Comparison of ENCODE assay signal across 12 cellular contexts in the genomic region with DNA sequence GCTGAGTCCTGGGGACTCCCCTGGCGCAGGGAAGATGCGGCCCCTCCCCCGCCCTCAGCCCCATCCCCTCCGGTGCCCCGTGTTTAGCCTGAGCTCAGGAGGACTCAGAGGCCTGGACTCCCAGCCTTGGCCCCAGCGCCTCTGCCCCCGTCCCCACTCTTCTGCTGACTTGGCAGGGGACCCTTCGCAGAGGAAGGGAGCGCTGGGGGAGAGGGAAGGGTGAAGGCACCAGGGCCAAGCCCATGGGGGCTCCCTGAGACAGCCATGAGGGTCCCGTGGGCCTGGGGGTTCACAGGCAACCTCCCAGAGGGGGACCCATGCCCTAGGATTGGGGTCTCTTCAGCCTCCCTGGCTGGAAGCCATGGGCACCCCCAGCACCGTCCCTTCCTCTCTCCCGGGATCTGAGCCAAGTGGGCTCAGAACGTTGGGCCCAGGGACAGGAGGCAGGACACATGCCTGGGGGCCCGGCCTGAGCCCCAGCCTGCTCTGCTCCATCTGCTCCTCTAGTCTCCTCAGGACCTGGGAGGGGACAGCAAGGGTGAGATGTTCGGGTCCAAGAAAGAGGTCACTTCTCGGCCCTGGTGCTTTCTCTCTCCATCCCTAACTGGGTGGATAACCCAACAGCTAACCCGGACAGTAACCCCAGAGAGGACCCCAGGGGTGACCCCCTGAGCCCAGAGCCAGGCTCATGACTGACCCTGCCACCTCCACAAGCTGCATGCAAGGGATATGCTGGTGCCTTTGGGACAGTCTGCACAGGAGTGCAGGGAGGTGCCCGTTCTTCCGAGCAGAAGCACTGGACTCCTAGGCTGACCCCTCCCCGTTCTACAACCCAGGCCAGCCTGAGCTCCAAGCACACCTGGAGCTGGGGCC. TPM values are rescaled to one million over a fixed set of nuclear protein-coding genes. Genes with fewer than 3 reads are reported as not detected.
DNase-seq lines count a peak whose midpoint lies in the region; ATAC-seq, FAIRE-seq and TF ChIP-seq lines count a peak whose summit lies in the region.
"Had no signal": no experiment of that assay in that cellular context is flagged by ENCODE, and none has a peak within 500 bp of the region (broad histone marks: within the 10 kb centered on the region; RNA-seq: fewer than 3 reads in every experiment).

No MANE protein-coding gene starts in this region.

- no peak for TF ChIP-seq CTCF in pancreas (IDR thresholded peaks at IDR 0.05)

- H3K4me1 ChIP-seq in HUES48 (ENCODE audit: control insufficient read depth, insufficient read depth, low read length) (no peaks in the 10 kb centered on the region), right cardiac atrium (ENCODE audit: control insufficient read depth, insufficient read depth, low read length) (peaks cover 2% of the 10 kb centered on the region), pancreas (peaks cover 0 to 4% (median 0%) of the 10 kb centered on the region in 3 donors)

- DNase-seq in T-helper 2 cell treated with Interferon-gamma antibody and Interleukin-4, amounts not matched to agents 5 μg/mL and 100 μg/mL, for 36 hours (ENCODE audit: low spot score) = no peak
- DNase-seq in T-helper 2 cell (no peak), right cardiac atrium (peak in 1 of 3 donors; percentile 47), pancreas (peak in 4 of 6 donors; percentile 13 to 72 (median 29)), NCI-H2171 (lab: John Stamatoyannopoulos, UW) (no peak), HTR-8/SVneo (ENCODE audit: insufficient read length, low spot score) (no peak)
- DNase-seq in stimulated activated CD4-positive, alpha-beta T cell treated with anti-CD3 and anti-CD28 coated beads, Interleukin-12 subunit alpha, Interleukin-12 subunit beta, amount 100 ng/mL, for 4 hours = no peak
- DNase-seq: erythroblast; NCI-H1436; stimulated activated CD4-positive, alpha-beta T cell treated with anti-CD3 and anti-CD28 coated beads, Interleukin-2, amount 100 ng/mL, for 48 hours had no signal

- WGBS in right cardiac atrium = 25% methylated on average over 20 of the region's 20 CpGs
- WGBS in pancreas, 2 donors = 51 to 70% methylated on average over 12 to 20 of the region's 20 CpGs

- peak overlapping the region; percentile 12 for H3K4me3 Mint-ChIP-seq in T-helper 2 cell treated with Interferon-gamma antibody and Interleukin-4, amounts not matched to agents 5 μg/mL and 100 μg/mL, for 36 hours

- H3K9me3 ChIP-seq in HUES48 (ENCODE audit: control insufficient read depth, insufficient read depth, low read length) (no peaks in the 10 kb centered on the region), right cardiac atrium (ENCODE audit: control insufficient read depth, low read length) (no peaks in the 10 kb centered on the region), pancreas (no peaks in the 10 kb centered on the region)

- H3K27ac Mint-ChIP-seq in T-helper 2 cell treated with Interferon-gamma antibody and Interleukin-4, amounts not matched to agents 5 μg/mL and 100 μg/mL, for 36 hours = no peak overlapping the region

- FAIRE-seq in pancreas (lab: Jason Lieb, UNC) = no peak
- FAIRE-seq in HTR-8/SVneo (lab: Jason Lieb, UNC) = no peak

- H3K27me3 Mint-ChIP-seq in T-helper 2 cell treated with Interferon-gamma antibody and Interleukin-4, amounts not matched to agents 5 μg/mL and 100 μg/mL, for 36 hours (ENCODE audit: low read depth) = peaks cover 27% of the 10 kb centered on the region

- peak overlapping the region; percentile 9; the same call in 1 of the 2 replicates for H3K4me3 ChIP-seq in HUES48 (ENCODE audit: low read depth, low read length)
- H3K4me3 ChIP-seq in right cardiac atrium (ENCODE audit: low read length) = peak overlapping the region; percentile 15
- no peak overlapping the region for H3K4me3 ChIP-seq in pancreas

- H3K36me3 Mint-ChIP-seq in T-helper 2 cell treated with Interferon-gamma antibody and Interleukin-4, amounts not matched to agents 5 μg/mL and 100 μg/mL, for 36 hours (ENCODE audit: low read depth) = peaks cover 2% of the 10 kb centered on the region

- H3K36me3 ChIP-seq in HUES48 (ENCODE audit: control insufficient read depth, insufficient read depth, low read length) = no peaks in the 10 kb centered on the region
- no peaks in the 10 kb centered on the region for H3K36me3 ChIP-seq in pancreas

- ATAC-seq in right cardiac atrium (no peak), pancreas (no peak)

- H3K9me3 Mint-ChIP-seq in T-helper 2 cell treated with Interferon-gamma antibody and Interleukin-4, amounts not matched to agents 5 μg/mL and 100 μg/mL, for 36 hours = no peaks in the 10 kb centered on the region

- intact Hi-C loops in right cardiac atrium (cut with DNase I) (no loop called here), pancreas (cut with DNase I) (no loop called here)

- H3K27me3 ChIP-seq in HUES48 (ENCODE audit: control insufficient read depth, insufficient read depth, low read length) (peaks cover 58% of the 10 kb centered on the region), right cardiac atrium (ENCODE audit: control insufficient read depth, insufficient read depth) (no peaks in the 10 kb centered on the region), pancreas (peaks cover 0 to 17% (median 5%) of the 10 kb centered on the region in 4 donors)

- H3K9ac ChIP-seq in HUES48 (ENCODE audit: low read depth, low read length) = no peak overlapping the region

- no peaks in the 10 kb centered on the region for H3K4me1 Mint-ChIP-seq in T-helper 2 cell treated with Interferon-gamma antibody and Interleukin-4, amounts not matched to agents 5 μg/mL and 100 μg/mL, for 36 hours (ENCODE audit: low read depth)

- H3K27ac ChIP-seq in HUES48 (ENCODE audit: low read depth, low read length) (no peak overlapping the region), right cardiac atrium (ENCODE audit: low read length) (no peak overlapping the region), pancreas (no peak overlapping the region)

RNA-seq across cellular contexts. Expression of gene CPLX1, which starts 1.5 kb away (rescaled TPM):
- total RNA-seq in right cardiac atrium (1 to 10 TPM; 2.1 to 9.3 (median 4.5) TPM), pancreas (1 to 10 TPM in 3 of 6 donors, under 1 TPM in 3; 0.51 to 1.8 (median 0.89) TPM)
- polyA plus RNA-seq in right cardiac atrium (7.2 TPM), pancreas (1 to 10 TPM; 6.3 to 7.7 TPM)
- polyA plus RNA-seq: AG04450 had no signal

Comparison
In these comparisons a context has a peak if more than half of its experiments do, and no peak if none do; other contexts are left out.
1. DNase-seq: peak in pancreas (4 of 6); none in T-helper 2 cell treated with Interferon-gamma antibody and Interleukin-4, amounts not matched to agents 5 μg/mL and 100 μg/mL, for 36 hours (single experiment), T-helper 2 cell (0 of 5), NCI-H2171 (single experiment), HTR-8/SVneo (single experiment) and stimulated activated CD4-positive, alpha-beta T cell treated with anti-CD3 and anti-CD28 coated beads, Interleukin-12 subunit alpha, Interleukin-12 subunit beta, amount 100 ng/mL, for 4 hours (single experiment).
2. H3K4me3 ChIP-seq: peak in HUES48 (single experiment) and right cardiac atrium (single experiment); none in pancreas (0 of 4).